1 cellular context compared by ENCODE assay signal in genomic region chr10:100482181-100482833, GRCh38.
TF ChIP-seq lines count a peak whose summit lies in the region.

No MANE protein-coding gene starts in this region.

TF ChIP-seq in H1, 55 proteins besides CTCF, POLR2A, EP300 and RAD21 (continued from another document):
- no peak for TF ChIP-seq SP1 (IDR thresholded peaks at IDR 0.05; ENCODE audit: low read depth, low read length)
- no peak for TF ChIP-seq RNF2 (IDR thresholded peaks at IDR 0.05; ENCODE audit: borderline replicate concordance, low read depth, low read length, missing control alignments, poor library complexity, severe bottlenecking)
- peak; percentile 56 for TF ChIP-seq KDM4A (IDR thresholded peaks at IDR 0.05; ENCODE audit: low read depth, low read length, severe bottlenecking)
- no peak for TF ChIP-seq KDM1A (IDR thresholded peaks at IDR 0.05; ENCODE audit: borderline replicate concordance, low read length)
- no peak for TF ChIP-seq CTBP2 (IDR thresholded peaks at IDR 0.05; ENCODE audit: borderline replicate concordance, insufficient read depth, insufficient read length, low read length)
- peak; percentile 81 for TF ChIP-seq E2F6 (IDR thresholded peaks at IDR 0.05)
- TF ChIP-seq TBP (IDR thresholded peaks at IDR 0.05; ENCODE audit: low read depth, low read length), result peak; percentile 58
- no peak for TF ChIP-seq CBX8 (IDR thresholded peaks at IDR 0.05; ENCODE audit: borderline replicate concordance, low read depth, low read length)
- no peak for TF ChIP-seq SIN3A (conservative IDR thresholded peaks at IDR 0.05 in 1 of 2, IDR thresholded peaks at IDR 0.05 in 1 of 2; ENCODE audit: low read depth in 1 of 2, low read length in 2 of 2)
- peak; percentile 10; the same call in 1 of the 2 replicates for TF ChIP-seq BACH1 (IDR thresholded peaks at IDR 0.05; ENCODE audit: low read length)
- TF ChIP-seq TAF7 (optimal IDR thresholded peaks at IDR 0.05; ENCODE audit: borderline replicate concordance, low read depth, low read length), result peak; percentile 19
- no peak for TF ChIP-seq SP2 (IDR thresholded peaks at IDR 0.05; ENCODE audit: low read length)
- peak; percentile 57; the same call in 1 of the 2 replicates for TF ChIP-seq TAF1 (IDR thresholded peaks at IDR 0.05; ENCODE audit: low read depth, low read length)
- TF ChIP-seq SUZ12 (IDR thresholded peaks at IDR 0.05; ENCODE audit: low read length), result peak; percentile 76
- no peak for TF ChIP-seq MAFK (IDR thresholded peaks at IDR 0.05; ENCODE audit: low read depth, low read length)
- TF ChIP-seq CHD1 (IDR thresholded peaks at IDR 0.05; ENCODE audit: low read depth, low read length), result no peak
- TF ChIP-seq, protein P1, sequence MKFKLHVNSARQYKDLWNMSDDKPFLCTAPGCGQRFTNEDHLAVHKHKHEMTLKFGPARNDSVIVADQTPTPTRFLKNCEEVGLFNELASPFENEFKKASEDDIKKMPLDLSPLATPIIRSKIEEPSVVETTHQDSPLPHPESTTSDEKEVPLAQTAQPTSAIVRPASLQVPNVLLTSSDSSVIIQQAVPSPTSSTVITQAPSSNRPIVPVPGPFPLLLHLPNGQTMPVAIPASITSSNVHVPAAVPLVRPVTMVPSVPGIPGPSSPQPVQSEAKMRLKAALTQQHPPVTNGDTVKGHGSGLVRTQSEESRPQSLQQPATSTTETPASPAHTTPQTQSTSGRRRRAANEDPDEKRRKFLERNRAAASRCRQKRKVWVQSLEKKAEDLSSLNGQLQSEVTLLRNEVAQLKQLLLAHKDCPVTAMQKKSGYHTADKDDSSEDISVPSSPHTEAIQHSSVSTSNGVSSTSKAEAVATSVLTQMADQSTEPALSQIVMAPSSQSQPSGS (IDR thresholded peaks at IDR 0.05; ENCODE audit: low read length), result no peak
- TF ChIP-seq GABPA (IDR thresholded peaks at IDR 0.05; ENCODE audit: borderline replicate concordance, insufficient read depth, low read length), result peak; percentile 66; the same call in 1 of the 2 replicates
- TF ChIP-seq ASH2L (IDR thresholded peaks at IDR 0.05; ENCODE audit: low read length), result peak; percentile 27
- no peak for TF ChIP-seq EGR1 (IDR thresholded peaks at IDR 0.05; ENCODE audit: borderline replicate concordance, low read depth, low read length)
- TF ChIP-seq YY1 (IDR thresholded peaks at IDR 0.05; ENCODE audit: low read depth, low read length), result no peak
- peak; percentile 64; the same call in 1 of the 2 replicates for TF ChIP-seq RFX5 (IDR thresholded peaks at IDR 0.05; ENCODE audit: borderline replicate concordance, low read depth, low read length)
- peak; percentile 42 for TF ChIP-seq EZH2 (IDR thresholded peaks at IDR 0.05; ENCODE audit: low read depth, low read length, severe bottlenecking)
- TF ChIP-seq SP4 (IDR thresholded peaks at IDR 0.05; ENCODE audit: low read length), result no peak
- TF ChIP-seq HDAC2 (IDR thresholded peaks at IDR 0.05; ENCODE audit: borderline replicate concordance in 1 of 2, low read depth in 2 of 2, low read length in 2 of 2), result 0 out of 4 replicates have a peak, but pooled peaks of 1 of the 2 experiments have one; percentile 49
- no peak for TF ChIP-seq PHF8 (conservative IDR thresholded peaks at IDR 0.05; ENCODE audit: low read depth, low read length)
